ENCODE assay signal across 14 cellular contexts in the genomic region with DNA sequence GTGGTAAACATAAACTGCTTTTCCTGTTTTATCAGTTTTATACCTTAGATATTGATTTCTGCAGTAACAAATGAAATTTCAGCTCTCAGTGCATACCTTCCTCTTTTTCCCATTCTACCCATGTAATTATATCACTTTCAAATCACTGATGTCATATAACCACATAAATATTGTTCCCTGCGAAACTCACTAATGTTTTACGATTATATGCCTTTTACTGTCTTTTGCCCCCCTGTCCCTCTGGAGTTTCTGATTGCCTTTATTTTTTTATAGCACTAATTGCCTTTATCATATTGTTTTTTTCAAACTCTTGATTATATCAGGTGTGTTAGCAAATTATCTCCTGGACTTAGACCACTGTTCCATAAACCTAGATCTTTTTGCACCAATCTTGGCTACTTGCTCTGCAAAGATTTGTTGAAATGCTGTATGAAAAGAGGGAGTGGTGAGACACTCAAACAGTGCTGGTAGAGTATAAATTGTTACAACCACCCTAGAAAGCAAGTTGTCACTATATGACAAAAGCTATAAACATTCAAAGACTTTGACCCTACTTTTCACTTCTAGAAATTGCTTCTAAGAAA. TPM values are rescaled to one million over a fixed set of nuclear protein-coding genes. Genes with fewer than 3 reads are reported as not detected.
DNase-seq lines count a peak whose midpoint lies in the region; ATAC-seq, FAIRE-seq and TF ChIP-seq lines count a peak whose summit lies in the region.
"Had no signal": no experiment of that assay in that cellular context is flagged by ENCODE, and none has a peak within 500 bp of the region (broad histone marks: within the 10 kb centered on the region; RNA-seq: fewer than 3 reads in every experiment).

No MANE protein-coding gene starts in this region.

- ATAC-seq in left colon (peak; percentile 79), GM21515 (IDR thresholded peaks at IDR 0.05; ENCODE audit: unreplicated experiment) (no peak)

- H3K4me1 ChIP-seq in HEK293 (ENCODE audit: control insufficient read depth, insufficient read depth, low read length) (peaks cover 7% of the 10 kb centered on the region; the same call in 1 of the 2 replicates), Peyer's patch (peaks cover 0 to 4% (median 0%) of the 10 kb centered on the region in 4 donors), small intestine (ENCODE audit: control insufficient read depth in 2 of 2, insufficient read depth in 1 of 2, low read depth in 1 of 2, low read length in 1 of 2) (peaks cover 5 to 9% of the 10 kb centered on the region in 2 donors)

- WGBS in small intestine, 3 donors: 19 to 64% (median 31%) methylated on average over 2 of the region's 2 CpGs

- no peak overlapping the region for H3K4me3 ChIP-seq in HEK293 (ENCODE audit: low read depth, low read length)
- peak overlapping the region in 2 of 4 donors; percentile 34 to 40 for H3K4me3 ChIP-seq in Peyer's patch
- H3K4me3 ChIP-seq in small intestine (ENCODE audit: low read depth in 1 of 2, low read length in 2 of 2): no peak overlapping the region
- H3K4me3 ChIP-seq: GM23248 had no signal

- intact Hi-C loops in left colon (cut with DNase I, micrococcal nuclease): no loop called here

- H3K36me3 ChIP-seq in HEK293 (ENCODE audit: control insufficient read depth in 2 of 2, insufficient read depth in 1 of 2, low read length in 2 of 2) (no peaks in the 10 kb centered on the region), Peyer's patch (no peaks in the 10 kb centered on the region), small intestine (ENCODE audit: control insufficient read depth in 2 of 2, insufficient read depth in 2 of 2, low read length in 2 of 2) (no peaks in the 10 kb centered on the region)

- TF ChIP-seq CTCF in HEK293 (tag by site-specific recombination; IDR thresholded peaks at IDR 0.05) (no peak), Peyer's patch (IDR thresholded peaks at IDR 0.05) (no peak)

- CTCF ChIA-PET in HEK293 (lab: Yijun Ruan, JAX): interaction anchor here (0.5 to 2.8 kb wide), 9 partner anchors 11 to 888 kb away, joined by 3 to 7 read pairs (median 4); no protein-coding TSS in a partner anchor

- peak; percentile 64 for FAIRE-seq in small intestine (lab: Jason Lieb, UNC)
- FAIRE-seq: GM12891 had no signal

- H3K27ac ChIP-seq in HEK293 (ENCODE audit: extremely low read depth, low read depth, low read length) (no peak overlapping the region), Peyer's patch (peak overlapping the region in 3 of 4 donors; percentile 40 to 87 (median 79)), small intestine (ENCODE audit: low read depth in 1 of 2, low read length in 1 of 2) (no peak overlapping the region)
- H3K27ac ChIP-seq: GM23248, HL-60 had no signal

- no peak for TF ChIP-seq POLR2A in Peyer's patch (IDR thresholded peaks at IDR 0.05)

- no peak for DNase-seq in Peyer's patch
- no peak for DNase-seq in left colon
- DNase-seq in small intestine: peak; percentile 96
- no peak for DNase-seq in NCI-H1105 (lab: John Stamatoyannopoulos, UW)
- DNase-seq in GM19238 (ENCODE audit: insufficient read length, low spot score): no peak
- DNase-seq: C1 segment of cervical spinal cord; CD4-positive, alpha-beta T cell; DMS79; GM23248; H7 had no signal

- POLR2A ChIA-PET in HEK293 (lab: Yijun Ruan, JAX): no interaction called here

- H3K27me3 ChIP-seq in Peyer's patch (no peaks in the 10 kb centered on the region), small intestine (ENCODE audit: control insufficient read depth in 2 of 2, insufficient read depth in 2 of 2, low read length in 2 of 2) (no peaks in the 10 kb centered on the region)

- H3K9me3 ChIP-seq in HEK293 (ENCODE audit: control insufficient read depth, insufficient read depth, low read depth, low read length) (no peaks in the 10 kb centered on the region), Peyer's patch (no peaks in the 10 kb centered on the region), small intestine (ENCODE audit: control insufficient read depth, low read depth) (no peaks in the 10 kb centered on the region)

TF ChIP-seq in HEK293, 187 proteins besides CTCF, POLR2A, EP300 and RAD21 (continues in another document):
- TF ChIP-seq MZF1 (tag by site-specific recombination; IDR thresholded peaks at IDR 0.05; ENCODE audit: borderline replicate concordance) (peak; percentile 50; the same call in 1 of the 2 replicates), FEZF1 (tag by site-specific recombination; IDR thresholded peaks at IDR 0.05) (peak; percentile 83), OSR2 (tag by site-specific recombination; IDR thresholded peaks at IDR 0.05) (peak; percentile 66; the same call in 1 of the 2 replicates), ZNF514 (tag by site-specific recombination; IDR thresholded peaks at IDR 0.05) (no peak), ZNF596 (tag by site-specific recombination; IDR thresholded peaks at IDR 0.05) (no peak), ZNF37A (tag by site-specific recombination; IDR thresholded peaks at IDR 0.05) (no peak), ZNF544 (tag by site-specific recombination; IDR thresholded peaks at IDR 0.05) (no peak), ATF2 (tag by site-specific recombination; IDR thresholded peaks at IDR 0.05; ENCODE audit: low read depth) (peak; percentile 78), ZNF324 (tag by site-specific recombination; IDR thresholded peaks at IDR 0.05) (no peak), ZBTB44 (tag by site-specific recombination; IDR thresholded peaks at IDR 0.05) (no peak), ZSCAN30 (tag by site-specific recombination; IDR thresholded peaks at IDR 0.05) (no peak), ZNF843 (tag by site-specific recombination; IDR thresholded peaks at IDR 0.05) (peak; percentile 34; the same call in 1 of the 2 replicates), BCL11A (tag by site-specific recombination; IDR thresholded peaks at IDR 0.05; ENCODE audit: low read depth) (peak; percentile 40; the same call in 1 of the 2 replicates), KLF7 (tag by site-specific recombination; IDR thresholded peaks at IDR 0.05; ENCODE audit: borderline replicate concordance) (0 out of 2 replicates have a peak, but pooled peaks have one; percentile 23), WT1 (tag by site-specific recombination; IDR thresholded peaks at IDR 0.05) (peak; percentile 88)
- TF ChIP-seq, protein P1, sequence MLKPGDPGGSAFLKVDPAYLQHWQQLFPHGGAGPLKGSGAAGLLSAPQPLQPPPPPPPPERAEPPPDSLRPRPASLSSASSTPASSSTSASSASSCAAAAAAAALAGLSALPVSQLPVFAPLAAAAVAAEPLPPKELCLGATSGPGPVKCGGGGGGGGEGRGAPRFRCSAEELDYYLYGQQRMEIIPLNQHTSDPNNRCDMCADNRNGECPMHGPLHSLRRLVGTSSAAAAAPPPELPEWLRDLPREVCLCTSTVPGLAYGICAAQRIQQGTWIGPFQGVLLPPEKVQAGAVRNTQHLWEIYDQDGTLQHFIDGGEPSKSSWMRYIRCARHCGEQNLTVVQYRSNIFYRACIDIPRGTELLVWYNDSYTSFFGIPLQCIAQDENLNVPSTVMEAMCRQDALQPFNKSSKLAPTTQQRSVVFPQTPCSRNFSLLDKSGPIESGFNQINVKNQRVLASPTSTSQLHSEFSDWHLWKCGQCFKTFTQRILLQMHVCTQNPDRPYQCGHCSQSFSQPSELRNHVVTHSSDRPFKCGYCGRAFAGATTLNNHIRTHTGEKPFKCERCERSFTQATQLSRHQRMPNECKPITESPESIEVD (tag by site-specific recombination; IDR thresholded peaks at IDR 0.05): peak; percentile 82
- TF ChIP-seq, protein P2, sequence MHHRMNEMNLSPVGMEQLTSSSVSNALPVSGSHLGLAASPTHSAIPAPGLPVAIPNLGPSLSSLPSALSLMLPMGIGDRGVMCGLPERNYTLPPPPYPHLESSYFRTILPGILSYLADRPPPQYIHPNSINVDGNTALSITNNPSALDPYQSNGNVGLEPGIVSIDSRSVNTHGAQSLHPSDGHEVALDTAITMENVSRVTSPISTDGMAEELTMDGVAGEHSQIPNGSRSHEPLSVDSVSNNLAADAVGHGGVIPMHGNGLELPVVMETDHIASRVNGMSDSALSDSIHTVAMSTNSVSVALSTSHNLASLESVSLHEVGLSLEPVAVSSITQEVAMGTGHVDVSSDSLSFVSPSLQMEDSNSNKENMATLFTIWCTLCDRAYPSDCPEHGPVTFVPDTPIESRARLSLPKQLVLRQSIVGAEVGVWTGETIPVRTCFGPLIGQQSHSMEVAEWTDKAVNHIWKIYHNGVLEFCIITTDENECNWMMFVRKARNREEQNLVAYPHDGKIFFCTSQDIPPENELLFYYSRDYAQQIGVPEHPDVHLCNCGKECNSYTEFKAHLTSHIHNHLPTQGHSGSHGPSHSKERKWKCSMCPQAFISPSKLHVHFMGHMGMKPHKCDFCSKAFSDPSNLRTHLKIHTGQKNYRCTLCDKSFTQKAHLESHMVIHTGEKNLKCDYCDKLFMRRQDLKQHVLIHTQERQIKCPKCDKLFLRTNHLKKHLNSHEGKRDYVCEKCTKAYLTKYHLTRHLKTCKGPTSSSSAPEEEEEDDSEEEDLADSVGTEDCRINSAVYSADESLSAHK (tag by site-specific recombination; IDR thresholded peaks at IDR 0.05): peak; percentile 77; the same call in 1 of the 2 replicates

RNA-seq across cellular contexts. Expression of gene EDN1, which starts 29.6 kb away (rescaled TPM):
- total RNA-seq in Peyer's patch (10 to 100 TPM in 2 of 4 donors, 1 to 10 TPM in 2; 5.8 to 19.0 (median 13.5) TPM), left colon (10 to 100 TPM; 16.8 to 24.8 TPM)
- 10 to 100 TPM in 1 of 3 donors, 1 to 10 TPM in 2; 7.3 to 10.1 (median 9.7) TPM for polyA plus RNA-seq in small intestine

Comparison
In these comparisons a context has a peak if more than half of its experiments do, and no peak if none do; other contexts are left out.
1. H3K27ac ChIP-seq: peak in Peyer's patch (3 of 4); none in HEK293 (single experiment) and small intestine (0 of 2).